ENCODE assay signal across 1 cellular context in the genomic region with DNA sequence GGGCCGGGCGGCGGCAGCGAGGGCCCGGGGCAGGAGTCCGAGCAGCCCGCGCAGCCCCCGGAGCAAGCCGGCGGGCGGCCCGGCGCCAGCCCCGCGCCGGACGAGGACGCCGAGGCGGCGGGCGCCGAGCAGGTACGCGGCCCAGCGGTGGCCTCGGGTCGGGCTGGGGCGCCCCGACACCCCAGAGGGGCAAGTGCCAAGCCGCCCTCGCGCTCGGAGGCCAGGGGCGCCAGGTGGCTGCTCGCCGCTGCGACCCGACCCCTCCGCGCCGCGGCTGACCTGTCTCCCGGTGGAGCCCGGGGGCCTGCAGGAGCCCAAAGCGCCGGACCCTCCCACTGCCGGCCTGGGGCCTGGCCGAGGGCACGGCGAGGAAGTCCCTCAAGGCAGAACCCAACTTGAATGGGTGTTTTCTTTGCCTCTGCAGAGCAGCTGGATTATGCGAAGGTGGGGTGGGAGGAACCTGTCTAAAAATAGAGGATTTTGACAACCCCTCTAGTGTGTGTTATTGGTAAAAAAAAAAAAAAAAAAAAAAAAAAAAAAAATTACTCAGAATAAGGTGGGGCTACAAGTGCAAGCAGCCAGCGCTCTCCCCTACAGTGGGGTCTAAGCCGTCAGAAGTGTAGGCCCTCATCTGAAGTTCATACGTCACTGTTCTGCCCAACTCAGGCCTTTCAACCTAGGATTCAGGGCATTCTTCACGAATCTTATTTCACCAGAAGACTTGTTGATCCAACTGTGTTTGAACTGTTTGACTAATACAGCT.
TF ChIP-seq lines count a peak whose summit lies in the region.

No MANE protein-coding gene starts in this region.

TF ChIP-seq in IMR-90, 13 proteins besides CTCF, POLR2A, EP300 and RAD21 (continued from another document):
- TF ChIP-seq, protein P1, sequence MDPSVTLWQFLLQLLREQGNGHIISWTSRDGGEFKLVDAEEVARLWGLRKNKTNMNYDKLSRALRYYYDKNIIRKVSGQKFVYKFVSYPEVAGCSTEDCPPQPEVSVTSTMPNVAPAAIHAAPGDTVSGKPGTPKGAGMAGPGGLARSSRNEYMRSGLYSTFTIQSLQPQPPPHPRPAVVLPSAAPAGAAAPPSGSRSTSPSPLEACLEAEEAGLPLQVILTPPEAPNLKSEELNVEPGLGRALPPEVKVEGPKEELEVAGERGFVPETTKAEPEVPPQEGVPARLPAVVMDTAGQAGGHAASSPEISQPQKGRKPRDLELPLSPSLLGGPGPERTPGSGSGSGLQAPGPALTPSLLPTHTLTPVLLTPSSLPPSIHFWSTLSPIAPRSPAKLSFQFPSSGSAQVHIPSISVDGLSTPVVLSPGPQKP (IDR thresholded peaks at IDR 0.05; ENCODE audit: borderline replicate concordance, low read depth, low read length) = no peak
- no peak for TF ChIP-seq MXI1 (IDR thresholded peaks at IDR 0.05; ENCODE audit: borderline replicate concordance, low read depth, low read length)
